19 cellular contexts compared by ENCODE assay signal in genomic region chr19:6894313-6894712, GRCh38. TPM values are rescaled to one million over a fixed set of nuclear protein-coding genes. Genes with fewer than 3 reads are reported as not detected.
DNase-seq lines count a peak whose midpoint lies in the region; ATAC-seq and TF ChIP-seq lines count a peak whose summit lies in the region.
"Had no signal": no experiment of that assay in that cellular context is flagged by ENCODE, and none has a peak within 500 bp of the region (broad histone marks: within the 10 kb centered on the region; RNA-seq: fewer than 3 reads in every experiment).

No MANE protein-coding gene starts in this region.

- no peaks in the 10 kb centered on the region for H3K27me3 ChIP-seq in CD4-positive, alpha-beta memory T cell (ENCODE audit: insufficient read depth, low read length)
- H3K27me3 ChIP-seq in Loucy (ENCODE audit: insufficient read depth, low read length, poor library complexity, severe bottlenecking) (no peaks in the 10 kb centered on the region), mesendoderm (ENCODE audit: insufficient read depth, low read length, poor library complexity) (no peaks in the 10 kb centered on the region), body of pancreas (no peaks in the 10 kb centered on the region), foreskin keratinocyte (no peaks in the 10 kb centered on the region)

- ATAC-seq in activated naive CD8-positive, alpha-beta T cell treated with anti-CD3 and anti-CD28 coated beads, Interleukin-2, amount 10 ng/mL, durations not matched to agents 7 days and 5 days (ENCODE audit: low read depth): no peak
- ATAC-seq in naive thymus-derived CD8-positive, alpha-beta T cell: no peak
- ATAC-seq in body of pancreas (no peak), foreskin keratinocyte (no peak)
- ATAC-seq: GM23338 had no signal

- H3K9ac ChIP-seq in Loucy (ENCODE audit: low read depth, low read length, poor library complexity, severe bottlenecking) (no peak overlapping the region), mesendoderm (ENCODE audit: low read length) (no peak overlapping the region)
- H3K9ac ChIP-seq: KMS-11 had no signal

- no peak overlapping the region for H3K4ac ChIP-seq in mesendoderm (ENCODE audit: low read depth, low read length)

- H3K36me3 Mint-ChIP-seq in activated naive CD8-positive, alpha-beta T cell treated with anti-CD3 and anti-CD28 coated beads, Interleukin-2, amount 10 ng/mL, durations not matched to agents 7 days and 5 days: peaks cover 30% of the 10 kb centered on the region
- H3K36me3 Mint-ChIP-seq in activated naive CD8-positive, alpha-beta T cell treated with anti-CD3 and anti-CD28 coated beads for 36 hours: peaks cover 48% of the 10 kb centered on the region
- peaks cover 20 to 26% of the 10 kb centered on the region in 2 donors for H3K36me3 Mint-ChIP-seq in CD4-positive, alpha-beta memory T cell
- H3K36me3 Mint-ChIP-seq in naive thymus-derived CD8-positive, alpha-beta T cell: peaks cover 3 to 32% (median 30%) of the 10 kb centered on the region in 3 donors

- no peaks in the 10 kb centered on the region for H3K79me1 ChIP-seq in mesendoderm (ENCODE audit: low read length)

- CTCF ChIA-PET in CD4-positive, alpha-beta memory T cell (lab: Charles Lee; ENCODE audit: partially characterized antibody): interaction anchor here (0.6 kb wide), 1 partner anchor 46 kb away, joined by 3 read pairs; no protein-coding TSS in a partner anchor

- no peak overlapping the region for H3K23ac ChIP-seq in mesendoderm (ENCODE audit: low read length)

- TF ChIP-seq POLR2A in body of pancreas (IDR thresholded peaks at IDR 0.05): no peak

- no peaks in the 10 kb centered on the region for H3K79me2 ChIP-seq in Loucy (ENCODE audit: insufficient read depth, low read length)
- no peaks in the 10 kb centered on the region for H3K79me2 ChIP-seq in mesendoderm (ENCODE audit: control insufficient read depth, insufficient read depth, low read length)

- H4K20me1 ChIP-seq in Loucy (ENCODE audit: insufficient read depth, low read length, poor library complexity, severe bottlenecking): no peaks in the 10 kb centered on the region

- peaks cover 0 to 6% of the 10 kb centered on the region in 2 donors for H3K9me3 ChIP-seq in CD4-positive, alpha-beta memory T cell (ENCODE audit: control insufficient read depth in 1 of 2, low read length in 2 of 2)
- no peaks in the 10 kb centered on the region; the same call in 1 of the 2 replicates for H3K9me3 ChIP-seq in Loucy (ENCODE audit: insufficient read depth, low read depth, low read length)
- H3K9me3 ChIP-seq in body of pancreas: no peaks in the 10 kb centered on the region
- H3K9me3 ChIP-seq: Caco-2 had no signal

- H3K56ac ChIP-seq in mesendoderm (ENCODE audit: low read length): no peak overlapping the region

- H3F3A ChIP-seq in Loucy (ENCODE audit: low read depth): 0 out of 2 replicates have a peak, but pooled peaks cover 6% of the 10 kb centered on the region

- no peak overlapping the region for H3K4me3 Mint-ChIP-seq in activated naive CD8-positive, alpha-beta T cell treated with anti-CD3 and anti-CD28 coated beads, Interleukin-2, amount 10 ng/mL, durations not matched to agents 7 days and 5 days
- H3K4me3 Mint-ChIP-seq in activated naive CD8-positive, alpha-beta T cell treated with anti-CD3 and anti-CD28 coated beads for 36 hours: no peak overlapping the region
- peak overlapping the region in 4 of 8 donors; percentile 27 to 68 (median 39) for H3K4me3 Mint-ChIP-seq in CD4-positive, alpha-beta memory T cell
- H3K4me3 Mint-ChIP-seq in naive thymus-derived CD8-positive, alpha-beta T cell: peak overlapping the region in 4 of 10 donors; percentile 16 to 46 (median 44)
- H3K4me3 Mint-ChIP-seq: GM23338, HFFc6 had no signal

- no peak overlapping the region for H3K27ac ChIP-seq in CD4-positive, alpha-beta memory T cell (ENCODE audit: low read depth, low read length)
- H3K27ac ChIP-seq in mesendoderm (ENCODE audit: low read depth, low read length) (no peak overlapping the region), body of pancreas (no peak overlapping the region), foreskin keratinocyte (no peak overlapping the region)
- H3K27ac ChIP-seq: C4-2B, KMS-11 had no signal

- intact Hi-C loops in CD4-positive, alpha-beta memory T cell (cut with micrococcal nuclease): no loop called here
- intact Hi-C loops in body of pancreas (cut with DNase I): no loop called here

- no peak overlapping the region for H3K4me3 ChIP-seq in CD4-positive, alpha-beta memory T cell (ENCODE audit: low read length in 2 of 2)
- H3K4me3 ChIP-seq in Loucy (ENCODE audit: low read length, poor library complexity, severe bottlenecking) (peak overlapping the region; percentile 0), mesendoderm (ENCODE audit: low read length) (no peak overlapping the region), body of pancreas (no peak overlapping the region)
- H3K4me3 ChIP-seq: GM23338 had no signal

- no peak overlapping the region for H4K8ac ChIP-seq in mesendoderm (ENCODE audit: low read depth, low read length)

- H3K27ac Mint-ChIP-seq in activated naive CD8-positive, alpha-beta T cell treated with anti-CD3 and anti-CD28 coated beads, Interleukin-2, amount 10 ng/mL, durations not matched to agents 7 days and 5 days: peak overlapping the region; percentile 25
- H3K27ac Mint-ChIP-seq in activated naive CD8-positive, alpha-beta T cell treated with anti-CD3 and anti-CD28 coated beads for 36 hours: no peak overlapping the region
- H3K27ac Mint-ChIP-seq in CD4-positive, alpha-beta memory T cell: peak overlapping the region in 6 of 7 donors; percentile 9 to 85 (median 68)
- peak overlapping the region in 8 of 10 donors; percentile 4 to 96 (median 74) for H3K27ac Mint-ChIP-seq in naive thymus-derived CD8-positive, alpha-beta T cell
- H3K27ac Mint-ChIP-seq: GM23338, HFFc6 had no signal

- H2AFZ ChIP-seq in Loucy (ENCODE audit: low read length): no peak overlapping the region
- H2AFZ ChIP-seq: GM23338 had no signal

- H3K36me3 ChIP-seq in CD4-positive, alpha-beta memory T cell (ENCODE audit: insufficient read depth, low read length): no peaks in the 10 kb centered on the region
- H3K36me3 ChIP-seq in Loucy (ENCODE audit: insufficient read depth, low read length): no peaks in the 10 kb centered on the region
- no peaks in the 10 kb centered on the region for H3K36me3 ChIP-seq in mesendoderm (ENCODE audit: control insufficient read depth, insufficient read depth, low read length)
- H3K36me3 ChIP-seq in body of pancreas (replicated peaks in 1 of 2; ENCODE audit: insufficient read depth in 1 of 2, low read depth in 2 of 2): no peaks in the 10 kb centered on the region

- peaks cover 48% of the 10 kb centered on the region for H3K4me1 ChIP-seq in CD4-positive, alpha-beta memory T cell (ENCODE audit: insufficient read depth, low read length)
- H3K4me1 ChIP-seq in Loucy (ENCODE audit: insufficient read depth, low read length, poor library complexity, severe bottlenecking) (peaks cover 50% of the 10 kb centered on the region), mesendoderm (ENCODE audit: control insufficient read depth, low read depth, low read length) (no peaks in the 10 kb centered on the region), body of pancreas (no peaks in the 10 kb centered on the region), foreskin keratinocyte (no peaks in the 10 kb centered on the region)
- H3K4me1 ChIP-seq: Caco-2 had no signal

- no peak overlapping the region for H2BK5ac ChIP-seq in mesendoderm (ENCODE audit: low read length)

- H3K4me2 ChIP-seq in Loucy (ENCODE audit: low read depth, low read length, poor library complexity, severe bottlenecking) (peak overlapping the region; percentile 66), mesendoderm (ENCODE audit: low read length) (no peak overlapping the region)
- H3K4me2 ChIP-seq: GM23338, KMS-11 had no signal

- no peaks in the 10 kb centered on the region for H3K9me2 ChIP-seq in Loucy (replicated peaks; ENCODE audit: low read depth, low read length)

- H3K9me3 Mint-ChIP-seq in activated naive CD8-positive, alpha-beta T cell treated with anti-CD3 and anti-CD28 coated beads, Interleukin-2, amount 10 ng/mL, durations not matched to agents 7 days and 5 days: peaks cover 21% of the 10 kb centered on the region
- peaks cover 48% of the 10 kb centered on the region for H3K9me3 Mint-ChIP-seq in activated naive CD8-positive, alpha-beta T cell treated with anti-CD3 and anti-CD28 coated beads for 36 hours
- H3K9me3 Mint-ChIP-seq in CD4-positive, alpha-beta memory T cell: peaks cover 6 to 49% (median 32%) of the 10 kb centered on the region in 8 donors
- peaks cover 12 to 52% (median 30%) of the 10 kb centered on the region in 9 donors for H3K9me3 Mint-ChIP-seq in naive thymus-derived CD8-positive, alpha-beta T cell

- H3K18ac ChIP-seq in mesendoderm (ENCODE audit: low read length): no peak overlapping the region

- H2AK5ac ChIP-seq in mesendoderm (ENCODE audit: low read length): no peak overlapping the region

- H2BK120ac ChIP-seq in mesendoderm (ENCODE audit: low read depth, low read length): no peak overlapping the region

- peaks cover 42% of the 10 kb centered on the region for H3K4me1 Mint-ChIP-seq in activated naive CD8-positive, alpha-beta T cell treated with anti-CD3 and anti-CD28 coated beads, Interleukin-2, amount 10 ng/mL, durations not matched to agents 7 days and 5 days
- peaks cover 33% of the 10 kb centered on the region for H3K4me1 Mint-ChIP-seq in activated naive CD8-positive, alpha-beta T cell treated with anti-CD3 and anti-CD28 coated beads for 36 hours
- peaks cover 44 to 76% (median 55%) of the 10 kb centered on the region in 4 donors for H3K4me1 Mint-ChIP-seq in CD4-positive, alpha-beta memory T cell
- peaks cover 44 to 78% (median 67%) of the 10 kb centered on the region in 4 donors for H3K4me1 Mint-ChIP-seq in naive thymus-derived CD8-positive, alpha-beta T cell
- H3K4me1 Mint-ChIP-seq: GM23338 had no signal

- WGBS in mesendoderm (ENCODE audit: extremely low coverage, insufficient coverage, low lambda C conversion rate): no CpG with 5 or more reads among the region's 1 CpG
- WGBS in body of pancreas, 2 donors: 40 to 68% methylated on average over 1 of the region's 1 CpG

- H4K5ac ChIP-seq in mesendoderm (ENCODE audit: low read length): no peak overlapping the region

- TF ChIP-seq CTCF in Loucy (conservative IDR thresholded peaks at IDR 0.05; ENCODE audit: low read length): no peak
- no peak for TF ChIP-seq CTCF in body of pancreas (IDR thresholded peaks at IDR 0.05)
- TF ChIP-seq CTCF in foreskin keratinocyte (conservative IDR thresholded peaks at IDR 0.05): no peak

- POLR2A ChIA-PET in activated naive CD8-positive, alpha-beta T cell treated with anti-CD3 and anti-CD28 coated beads, Interleukin-2, amount 10 ng/mL, durations not matched to agents 7 days and 5 days (lab: Charles Lee): no interaction called here
- POLR2A ChIA-PET in CD4-positive, alpha-beta memory T cell (lab: Charles Lee; ENCODE audit: partially characterized antibody): interaction anchor here (1.3 kb wide), 1 partner anchor 9 kb away, joined by 3 read pairs; no protein-coding TSS in a partner anchor
- POLR2A ChIA-PET in naive thymus-derived CD8-positive, alpha-beta T cell (lab: Charles Lee): interaction anchor here (0.6 to 1.6 kb wide), 2 partner anchors 9 to 15 kb away, joined by 6 to 7 read pairs; no protein-coding TSS in a partner anchor

- no peak for DNase-seq in activated naive CD8-positive, alpha-beta T cell treated with anti-CD3 and anti-CD28 coated beads, Interleukin-2, amount 10 ng/mL, durations not matched to agents 7 days and 5 days
- DNase-seq in activated naive CD8-positive, alpha-beta T cell treated with anti-CD3 and anti-CD28 coated beads for 36 hours: no peak
- no peak for DNase-seq in CD4-positive, alpha-beta memory T cell
- no peak for DNase-seq in naive thymus-derived CD8-positive, alpha-beta T cell
- no peak for DNase-seq in mesendoderm
- no peak for DNase-seq in body of pancreas
- no peak for DNase-seq in foreskin keratinocyte
- DNase-seq: ACHN, Caco-2, DMS153, DMS79, HCEC 1CT, HFFc6 had no signal

- no peaks in the 10 kb centered on the region for H3K27me3 Mint-ChIP-seq in activated naive CD8-positive, alpha-beta T cell treated with anti-CD3 and anti-CD28 coated beads, Interleukin-2, amount 10 ng/mL, durations not matched to agents 7 days and 5 days
- H3K27me3 Mint-ChIP-seq in activated naive CD8-positive, alpha-beta T cell treated with anti-CD3 and anti-CD28 coated beads for 36 hours: no peaks in the 10 kb centered on the region
- no peaks in the 10 kb centered on the region for H3K27me3 Mint-ChIP-seq in CD4-positive, alpha-beta memory T cell
- H3K27me3 Mint-ChIP-seq in naive thymus-derived CD8-positive, alpha-beta T cell: no peaks in the 10 kb centered on the region

- H2BK15ac ChIP-seq in mesendoderm (replicated peaks; ENCODE audit: low read depth): no peak overlapping the region

RNA-seq across cellular contexts. Expression of gene ADGRE1, which starts 6.9 kb away (rescaled TPM):
- total RNA-seq in activated naive CD8-positive, alpha-beta T cell treated with anti-CD3 and anti-CD28 coated beads, Interleukin-2, amount 10 ng/mL, durations not matched to agents 7 days and 5 days: 1 to 10 TPM in 1 of 2 experiments, under 1 TPM in 1; 0.83 to 1.0 TPM
- total RNA-seq in activated naive CD8-positive, alpha-beta T cell treated with anti-CD3 and anti-CD28 coated beads for 36 hours: 1 to 10 TPM in 1 of 2 experiments, under 1 TPM in 1; 0.88 to 1.3 TPM
- 10 to 100 TPM in 1 of 2 experiments, 1 to 10 TPM in 1; 8.5 to 10.0 TPM for total RNA-seq in CD4-positive, alpha-beta memory T cell
- 10 to 100 TPM in 1 of 2 donors, 1 to 10 TPM in 1; 2.9 to 10.6 TPM for polyA plus RNA-seq in CD4-positive, alpha-beta memory T cell
- total RNA-seq in naive thymus-derived CD8-positive, alpha-beta T cell: 1 to 10 TPM; 2.3 to 2.8 TPM
- polyA plus RNA-seq in naive thymus-derived CD8-positive, alpha-beta T cell: 1 to 10 TPM in 1 of 3 donors, under 1 TPM in 2; 0.35 to 2.5 (median 0.55) TPM
- not detected for polyA plus RNA-seq in mesendoderm (2013, experiment 1 of 2)
- polyA plus RNA-seq in mesendoderm (2013, experiment 2 of 2): not detected
- total RNA-seq in body of pancreas: under 1 TPM in 1 of 2 donors, not detected in 1; 0.26 TPM
- not detected in 2 replicates for total RNA-seq in foreskin keratinocyte
- not detected in 2 replicates for polyA plus RNA-seq in foreskin keratinocyte
- total RNA-seq: Caco-2, GM23338, HT-29 had no signal
- polyA plus RNA-seq: BJ, GM23338 had no signal
